ENCODE assay signal across 25 cellular contexts in genomic region chr22:46676479-46676878, GRCh38. TPM values are rescaled to one million over a fixed set of nuclear protein-coding genes. Genes with fewer than 3 reads are reported as not detected.
DNase-seq lines count a peak whose midpoint lies in the region; ATAC-seq lines count a peak whose summit lies in the region.
"Had no signal": no experiment of that assay in that cellular context is flagged by ENCODE, and none has a peak within 500 bp of the region (broad histone marks: within the 10 kb centered on the region; RNA-seq: fewer than 3 reads in every experiment).

No MANE protein-coding gene starts in this region.

- H3K4me1 ChIP-seq in neuronal stem cell (ENCODE audit: control insufficient read depth in 2 of 2, insufficient read depth in 1 of 2, low read depth in 1 of 2, low read length in 2 of 2), result no peaks in the 10 kb centered on the region

- peaks cover 2% of the 10 kb centered on the region for H3K79me1 ChIP-seq in neuronal stem cell (ENCODE audit: low read depth, low read length)

- no peaks in the 10 kb centered on the region for H3K9me3 ChIP-seq in neuronal stem cell (replicated peaks in 1 of 2; ENCODE audit: control insufficient read depth in 2 of 2, insufficient read depth in 1 of 2, low read depth in 1 of 2, low read length in 2 of 2)
- H3K9me3 ChIP-seq: SK-N-SH, suprapubic skin had no signal

- no peaks in the 10 kb centered on the region for H3K9me3 Mint-ChIP-seq in activated CD4-positive, alpha-beta T cell treated with anti-CD3 and anti-CD28 coated beads, Interleukin-2, amount 10 ng/mL, durations not matched to agents 24 days and 14 days
- H3K9me3 Mint-ChIP-seq in activated T-helper 1 cell treated with anti-CD3 and anti-CD28 coated beads, Interleukin-12 subunit alpha, Interleukin-12 subunit beta, Interleukin-2, Interleukin-4 antibody, amounts not matched to agents 30 ng/mL and 10 ng/mL and 1 ng/mL, durations not matched to agents 14 hours and 24 hours and 36 hours, result no peaks in the 10 kb centered on the region
- H3K9me3 Mint-ChIP-seq: activated B cell treated with CpG ODN at 0.5 μM for 24 hours; naive B cell; stimulated activated naive B cell treated with anti-CD40 and anti-IgM and Interleukin-4, amounts not matched to agents 10 μg/mL and 1 μg/mL and 100 μg/mL, for 72 hours had no signal

- no peak overlapping the region for H3K27ac ChIP-seq in neuronal stem cell (replicated peaks; ENCODE audit: low read length)
- H3K27ac ChIP-seq: suprapubic skin had no signal

- no peak overlapping the region for H3K9ac ChIP-seq in neuronal stem cell (ENCODE audit: low read depth, low read length, poor library complexity)
- H3K9ac ChIP-seq: SK-N-SH had no signal

- H3K36me3 ChIP-seq in neuronal stem cell (replicated peaks in 1 of 2; ENCODE audit: control insufficient read depth in 2 of 2, insufficient read depth in 2 of 2, low read length in 2 of 2), result peaks cover 0 to 12% of the 10 kb centered on the region in 2 donors

- H2BK5ac ChIP-seq in neuronal stem cell (ENCODE audit: low read length), result no peak overlapping the region

- H3K4me3 Mint-ChIP-seq in activated CD4-positive, alpha-beta T cell treated with anti-CD3 and anti-CD28 coated beads, Interleukin-2, amount 10 ng/mL, durations not matched to agents 24 days and 14 days, result no peak overlapping the region
- H3K4me3 Mint-ChIP-seq in activated T-helper 1 cell treated with anti-CD3 and anti-CD28 coated beads, Interleukin-12 subunit alpha, Interleukin-12 subunit beta, Interleukin-2, Interleukin-4 antibody, amounts not matched to agents 30 ng/mL and 10 ng/mL and 1 ng/mL, durations not matched to agents 14 hours and 24 hours and 36 hours, result no peak overlapping the region
- H3K4me3 Mint-ChIP-seq: activated B cell treated with CpG ODN at 0.5 μM for 24 hours had no signal

- no peak overlapping the region for H3K4me3 ChIP-seq in neuronal stem cell (ENCODE audit: low read length in 2 of 2)
- H3K4me3 ChIP-seq: skin epidermis, suprapubic skin had no signal

- peaks cover 23% of the 10 kb centered on the region for H3K36me3 Mint-ChIP-seq in activated CD4-positive, alpha-beta T cell treated with anti-CD3 and anti-CD28 coated beads, Interleukin-2, amount 10 ng/mL, durations not matched to agents 24 days and 14 days (ENCODE audit: low read depth)
- peaks cover 11% of the 10 kb centered on the region for H3K36me3 Mint-ChIP-seq in activated T-helper 1 cell treated with anti-CD3 and anti-CD28 coated beads, Interleukin-12 subunit alpha, Interleukin-12 subunit beta, Interleukin-2, Interleukin-4 antibody, amounts not matched to agents 30 ng/mL and 10 ng/mL and 1 ng/mL, durations not matched to agents 14 hours and 24 hours and 36 hours (ENCODE audit: low read depth)

- no peak overlapping the region for H2BK120ac ChIP-seq in neuronal stem cell (ENCODE audit: low read depth, low read length)

- no peak overlapping the region for H3K18ac ChIP-seq in neuronal stem cell (ENCODE audit: low read length)

- peak overlapping the region; percentile 17 for H4K8ac ChIP-seq in neuronal stem cell (ENCODE audit: low read depth, low read length)

- H3K23ac ChIP-seq in neuronal stem cell (ENCODE audit: low read depth, low read length, poor library complexity), result peak overlapping the region; percentile 80

- H3K27me3 Mint-ChIP-seq in activated CD4-positive, alpha-beta T cell treated with anti-CD3 and anti-CD28 coated beads, Interleukin-2, amount 10 ng/mL, durations not matched to agents 24 days and 14 days, result no peaks in the 10 kb centered on the region
- no peaks in the 10 kb centered on the region for H3K27me3 Mint-ChIP-seq in activated T-helper 1 cell treated with anti-CD3 and anti-CD28 coated beads, Interleukin-12 subunit alpha, Interleukin-12 subunit beta, Interleukin-2, Interleukin-4 antibody, amounts not matched to agents 30 ng/mL and 10 ng/mL and 1 ng/mL, durations not matched to agents 14 hours and 24 hours and 36 hours (ENCODE audit: insufficient read depth)
- H3K27me3 Mint-ChIP-seq: activated B cell treated with CpG ODN at 0.5 μM for 24 hours; stimulated activated naive B cell treated with anti-CD40 and anti-IgM and Interleukin-4, amounts not matched to agents 10 μg/mL and 1 μg/mL and 100 μg/mL, for 72 hours had no signal

- H2AK5ac ChIP-seq in neuronal stem cell (ENCODE audit: low read depth, low read length), result no peak overlapping the region

- H3K27ac Mint-ChIP-seq in activated CD4-positive, alpha-beta T cell treated with anti-CD3 and anti-CD28 coated beads, Interleukin-2, amount 10 ng/mL, durations not matched to agents 24 days and 14 days, result peak overlapping the region; percentile 95
- H3K27ac Mint-ChIP-seq in activated T-helper 1 cell treated with anti-CD3 and anti-CD28 coated beads, Interleukin-12 subunit alpha, Interleukin-12 subunit beta, Interleukin-2, Interleukin-4 antibody, amounts not matched to agents 30 ng/mL and 10 ng/mL and 1 ng/mL, durations not matched to agents 14 hours and 24 hours and 36 hours, result peak overlapping the region; percentile 34
- H3K27ac Mint-ChIP-seq: activated B cell treated with CpG ODN at 0.5 μM for 24 hours had no signal

- peaks cover 30% of the 10 kb centered on the region for H3K4me1 Mint-ChIP-seq in activated CD4-positive, alpha-beta T cell treated with anti-CD3 and anti-CD28 coated beads, Interleukin-2, amount 10 ng/mL, durations not matched to agents 24 days and 14 days
- H3K4me1 Mint-ChIP-seq in activated T-helper 1 cell treated with anti-CD3 and anti-CD28 coated beads, Interleukin-12 subunit alpha, Interleukin-12 subunit beta, Interleukin-2, Interleukin-4 antibody, amounts not matched to agents 30 ng/mL and 10 ng/mL and 1 ng/mL, durations not matched to agents 14 hours and 24 hours and 36 hours (ENCODE audit: low read depth), result peaks cover 34% of the 10 kb centered on the region

- no peak overlapping the region for H3K4ac ChIP-seq in neuronal stem cell (ENCODE audit: low read length)

- no CpG with 5 or more reads among the region's 15 CpGs for WGBS in neuronal stem cell (ENCODE audit: extremely low coverage in 2 of 2, insufficient read length in 2 of 2, insufficient replicate concordance in 1 of 2), 2 donors

- H3K14ac ChIP-seq in neuronal stem cell (ENCODE audit: low read length), result no peak overlapping the region

- no peak overlapping the region for H4K91ac ChIP-seq in neuronal stem cell (ENCODE audit: low read depth, low read length, poor library complexity)

- intact Hi-C loops in activated CD4-positive, alpha-beta T cell treated with anti-CD3 and anti-CD28 coated beads, Interleukin-2, amount 10 ng/mL, durations not matched to agents 24 days and 14 days (cut with micrococcal nuclease), result no loop called here
- intact Hi-C loops in Right ventricle myocardium superior (cut with DNase I) (no loop called here), left cardiac atrium (cut with DNase I) (loop anchor here in 1 of 2 donors (10.0 kb wide), 1 partner anchor 102 kb away; no protein-coding TSS in a partner anchor)
- intact Hi-C loops in activated T-helper 1 cell treated with anti-CD3 and anti-CD28 coated beads, Interleukin-12 subunit alpha, Interleukin-12 subunit beta, Interleukin-2, Interleukin-4 antibody, amounts not matched to agents 30 ng/mL and 10 ng/mL and 1 ng/mL, durations not matched to agents 14 hours and 24 hours and 36 hours (cut with micrococcal nuclease), result no loop called here

- DNase-seq in activated CD4-positive, alpha-beta T cell treated with anti-CD3 and anti-CD28 coated beads, Interleukin-2, amount 10 ng/mL, durations not matched to agents 24 days and 14 days, result no peak
- DNase-seq in activated CD4-positive, alpha-beta T cell treated with anti-CD3 and anti-CD28 coated beads for 48 hours, result no peak
- DNase-seq in Right ventricle myocardium superior, result no peak
- no peak for DNase-seq in left cardiac atrium
- no peak for DNase-seq in activated T-helper 1 cell treated with anti-CD3 and anti-CD28 coated beads, Interleukin-12 subunit alpha, Interleukin-12 subunit beta, Interleukin-2, Interleukin-4 antibody, amounts not matched to agents 30 ng/mL and 10 ng/mL and 1 ng/mL, durations not matched to agents 14 hours and 24 hours and 36 hours (ENCODE audit: low spot score)
- DNase-seq in neuronal stem cell (ENCODE audit: low spot score), result no peak
- DNase-seq in T-helper 2 cell, result no peak
- DNase-seq: 8988T; activated B cell treated with CpG ODN at 0.5 μM for 24 hours; central memory CD4-positive, alpha-beta T cell; erythroblast; midbrain; naive B cell; NCI-H1436; NCI-H2081 treated with DMSO at 0.1 percent for 48 hours; NCI-H2227 treated with DMSO at 0.1 percent for 48 hours; NCI-H526 treated with DMSO at 0.1 percent for 48 hours; NK-92 treated with Interleukin-12 subunit alpha and Interleukin-12 subunit beta, amount 100 ng/mL, for 24 hours; nucleus accumbens; PC-3; SK-N-SH; stimulated activated naive B cell treated with anti-CD40 and anti-IgM and Interleukin-4, amounts not matched to agents 10 μg/mL and 1 μg/mL and 100 μg/mL, for 72 hours had no signal

- H2AFZ ChIP-seq in neuronal stem cell (ENCODE audit: low read length), result no peak overlapping the region

- H3K4me2 ChIP-seq in neuronal stem cell (ENCODE audit: insufficient read depth, low read length, poor library complexity, severe bottlenecking), result no peak overlapping the region
- H3K4me2 ChIP-seq: SK-N-SH had no signal

- H3K27me3 ChIP-seq in neuronal stem cell (ENCODE audit: control insufficient read depth in 3 of 3, insufficient read depth in 3 of 3, low read depth in 1 of 3, low read length in 3 of 3), result no peaks in the 10 kb centered on the region
- H3K27me3 ChIP-seq: suprapubic skin had no signal

- no peak overlapping the region for H2BK15ac ChIP-seq in neuronal stem cell (ENCODE audit: low read length)

- peak; percentile 2 for ATAC-seq in Right ventricle myocardium superior (ENCODE audit: poor library complexity)
- ATAC-seq in left cardiac atrium, result no peak
- no peak for ATAC-seq in HG03342 (IDR thresholded peaks at IDR 0.05; ENCODE audit: unreplicated experiment)
- ATAC-seq: PC-3; stimulated activated naive B cell treated with anti-CD40 and anti-IgM and Interleukin-4, amounts not matched to agents 10 μg/mL and 1 μg/mL and 100 μg/mL, for 72 hours had no signal

- H2BK12ac ChIP-seq in neuronal stem cell (ENCODE audit: low read length), result no peak overlapping the region

RNA-seq across cellular contexts. Expression of gene GRAMD4, which starts 56.3 kb away (rescaled TPM):
- 63.8 and 66.1 TPM in 2 replicates for total RNA-seq in activated CD4-positive, alpha-beta T cell treated with anti-CD3 and anti-CD28 coated beads, Interleukin-2, amount 10 ng/mL, durations not matched to agents 24 days and 14 days
- total RNA-seq in Right ventricle myocardium superior, result 80.7 TPM
- total RNA-seq in left cardiac atrium, result 10 to 100 TPM; 58.5 to 95.4 TPM
- total RNA-seq in activated T-helper 1 cell treated with anti-CD3 and anti-CD28 coated beads, Interleukin-12 subunit alpha, Interleukin-12 subunit beta, Interleukin-2, Interleukin-4 antibody, amounts not matched to agents 30 ng/mL and 10 ng/mL and 1 ng/mL, durations not matched to agents 14 hours and 24 hours and 36 hours, result 87.1 and 90.6 TPM in 2 replicates
- 13.1 TPM for polyA plus RNA-seq in neuronal stem cell (2013, experiment 1 of 2)
- polyA plus RNA-seq in neuronal stem cell (2013, experiment 2 of 2), result 11.3 TPM
